Comparison of ENCODE assay signal across 14 cellular contexts in the genomic region with DNA sequence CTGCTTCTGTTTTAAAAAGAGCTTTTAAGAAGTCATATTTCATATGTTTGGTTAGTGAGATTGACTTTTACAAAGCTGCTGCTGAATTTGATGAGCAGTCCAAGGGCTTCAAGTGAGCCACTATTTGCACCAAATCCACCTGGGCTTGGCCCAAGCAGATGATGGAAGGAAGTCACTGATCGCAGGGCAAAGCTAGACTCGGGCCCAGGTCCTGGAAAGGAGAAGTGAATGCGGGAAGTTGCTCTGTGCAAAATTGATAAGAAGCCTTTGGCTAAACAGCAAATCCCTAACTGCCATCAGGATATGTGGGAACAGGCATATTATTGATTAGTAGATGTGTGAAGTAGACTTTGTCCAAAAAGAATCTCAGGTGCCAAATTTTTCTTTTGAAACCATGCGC.
"Had no signal": no experiment of that assay in that cellular context is flagged by ENCODE, and none has a peak within 500 bp of the region (broad histone marks: within the 10 kb centered on the region; RNA-seq: fewer than 3 reads in every experiment).

No MANE protein-coding gene starts in this region.

- H3K4me3 ChIP-seq: cardiac muscle cell, dorsolateral prefrontal cortex, thyroid gland had no signal

- H3K9me3 ChIP-seq: thyroid gland had no signal

- H3K36me3 ChIP-seq: cardiac muscle cell, thyroid gland had no signal

- H3K27me3 ChIP-seq: cardiac muscle cell, dorsolateral prefrontal cortex, thyroid gland had no signal

- H3K27ac ChIP-seq: cardiac muscle cell, dorsolateral prefrontal cortex, thyroid gland had no signal

- H3K4me1 ChIP-seq: thyroid gland had no signal

- DNase-seq: activated CD4-positive, alpha-beta T cell treated with anti-CD3 and anti-CD28 coated beads, Interleukin-2, amount 10 ng/mL, durations not matched to agents 7 days and 5 days; activated CD4-positive, CD25-positive, alpha-beta regulatory T cell; activated CD8-positive, alpha-beta memory T cell treated with anti-CD3 and anti-CD28 coated beads, Interleukin-2, amount 50 U/mL, for 48 hours; activated gamma-delta T cell; activated T-cell treated with anti-CD3 and anti-CD28 coated beads, Interleukin-2, amount 50 U/mL, for 72 hours; dorsolateral prefrontal cortex; hippocampal formation; kidney; mesendoderm; natural killer cell; stimulated activated CD4-positive, alpha-beta T cell treated with anti-CD3 and anti-CD28 coated beads, Interleukin-2, amount 100 ng/mL, for 48 hours; stimulated activated naive B cell treated with anti-CD40 and anti-IgM and Interleukin-4, amounts not matched to agents 10 μg/mL and 1 μg/mL and 100 μg/mL, for 72 hours; thyroid gland had no signal
